ENCODE assay signal across 8 cellular contexts in the genomic region with DNA sequence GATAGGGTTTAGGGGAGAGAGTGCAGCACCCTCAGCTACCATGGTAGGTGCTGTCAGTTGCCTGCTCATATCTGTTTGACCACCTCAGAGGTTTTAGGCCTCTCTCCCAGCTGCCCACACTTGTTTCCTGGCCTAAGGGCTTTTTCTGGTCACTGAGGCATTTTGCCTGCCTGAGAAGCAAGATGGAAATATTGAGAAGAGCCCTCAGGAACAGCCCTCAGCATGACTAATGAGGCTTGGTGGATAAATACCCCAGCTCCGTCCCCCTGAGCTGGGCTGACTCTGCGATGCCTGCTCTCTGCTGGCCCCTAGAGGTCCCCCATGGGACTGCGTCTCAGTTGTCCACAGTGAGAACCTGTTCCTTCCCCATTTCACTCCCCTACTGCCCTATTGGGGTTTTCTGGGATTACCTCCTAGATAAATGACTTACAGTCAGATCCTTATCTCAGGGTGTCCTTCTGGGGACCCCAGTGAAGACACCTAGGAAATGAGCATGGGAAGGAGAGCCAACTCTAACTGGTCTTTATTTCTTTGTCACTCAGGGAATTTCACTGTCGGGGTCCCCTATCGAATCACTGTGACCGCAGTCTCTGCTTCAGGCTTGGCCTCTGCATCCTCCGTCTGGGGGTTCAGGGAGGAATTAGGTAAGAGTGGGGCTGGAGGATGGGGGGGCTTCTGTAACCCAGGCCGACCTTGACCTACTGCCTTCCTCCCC. TPM values are rescaled to one million over a fixed set of nuclear protein-coding genes. Genes with fewer than 3 reads are reported as not detected.
DNase-seq lines count a peak whose midpoint lies in the region; ATAC-seq and TF ChIP-seq lines count a peak whose summit lies in the region.

No MANE protein-coding gene starts in this region.

- H3K36me3 ChIP-seq in Caco-2 (ENCODE audit: control insufficient read depth, insufficient read depth, low read length) (no peaks in the 10 kb centered on the region), IMR-90 (ENCODE audit: control insufficient read depth, insufficient read depth, low read length) (no peaks in the 10 kb centered on the region), WERI-Rb-1 (peaks cover 4% of the 10 kb centered on the region; the same call in 1 of the 2 replicates), breast epithelium (no peaks in the 10 kb centered on the region), lung (ENCODE audit: control insufficient read depth in 2 of 2, insufficient read depth in 2 of 2, low read length in 2 of 2) (peaks cover 0 to 24% of the 10 kb centered on the region in 2 donors)

- H2BK15ac ChIP-seq in IMR-90 (ENCODE audit: low read depth, low read length) = no peak overlapping the region

- no peak overlapping the region for H2BK5ac ChIP-seq in IMR-90 (ENCODE audit: low read depth, low read length, poor library complexity, severe bottlenecking)

- H3K4me3 Mint-ChIP-seq in Caco-2 (ENCODE audit: unreplicated experiment) = no peak overlapping the region

- BruUV-seq in Caco-2 (replicated peaks; lab: Mats Ljungman, UMichigan) = no TSS peak
- BruUV-seq in IMR-90 (replicated peaks; lab: Mats Ljungman, UMichigan) = no TSS peak

- no peaks in the 10 kb centered on the region for H3K9me3 Mint-ChIP-seq in Caco-2 (ENCODE audit: unreplicated experiment)

- H3K9me3 ChIP-seq in Caco-2 (peaks cover 6% of the 10 kb centered on the region; the same call in 1 of the 2 replicates), IMR-90 (ENCODE audit: control insufficient read depth, insufficient read depth, low read length) (peaks cover 2% of the 10 kb centered on the region; the same call in 1 of the 2 replicates), WERI-Rb-1 (ENCODE audit: severe bottlenecking) (peaks cover 3% of the 10 kb centered on the region), breast epithelium (peaks cover 0 to 6% of the 10 kb centered on the region in 2 donors), lung (ENCODE audit: control insufficient read depth in 2 of 2, insufficient read depth in 1 of 2, low read length in 1 of 2) (peaks cover 0 to 5% of the 10 kb centered on the region in 2 donors)

- CTCF ChIA-PET in Caco-2 (lab: Charles Lee) (interaction anchor here (1.4 kb wide), 1 partner anchor 17 kb away, joined by 5 read pairs; the partner anchor contains the start of gene IL27RA), IMR-90 (lab: Yijun Ruan, JAX) (interaction anchor here (0.9 to 2.2 kb wide), 2 partner anchors 11 to 17 kb away, joined by 7 to 9 read pairs; partner anchors contain the start of gene IL27RA)

- H3K4me1 ChIP-seq in Caco-2 (no peaks in the 10 kb centered on the region), IMR-90 (ENCODE audit: control insufficient read depth, insufficient read depth, low read length) (no peaks in the 10 kb centered on the region), breast epithelium (no peaks in the 10 kb centered on the region), lung (ENCODE audit: control insufficient read depth in 2 of 2, insufficient read depth in 2 of 2, low read length in 2 of 2) (no peaks in the 10 kb centered on the region)

- no peak overlapping the region for H3K4ac ChIP-seq in IMR-90 (ENCODE audit: low read depth, low read length)

- no peak overlapping the region for H4K8ac ChIP-seq in IMR-90 (ENCODE audit: low read depth in 2 of 2, low read length in 2 of 2)

- DNase-seq in Caco-2 = peak in 1 of 2 experiments; percentile 71
- DNase-seq in IMR-90 = no peak
- peak; percentile 65 for DNase-seq in WERI-Rb-1
- DNase-seq in breast epithelium (ENCODE audit: low spot score in 2 of 2) = no peak
- peak; percentile 68 for DNase-seq in lung (ENCODE audit: low spot score)
- DNase-seq in stimulated activated CD8-positive, alpha-beta memory T cell treated with anti-CD3 and anti-CD28 coated beads, Interleukin-7, amount 100 ng/mL, for 4 hours (ENCODE audit: low read depth in 2 of 2) = peak; percentile 57 to 63

- no peak overlapping the region for H3K27ac ChIP-seq in IMR-90 (ENCODE audit: insufficient read depth, low read length)
- H3K27ac ChIP-seq in WERI-Rb-1 = no peak overlapping the region
- no peak overlapping the region for H3K27ac ChIP-seq in breast epithelium
- no peak overlapping the region for H3K27ac ChIP-seq in lung (ENCODE audit: low read depth in 1 of 2, low read length in 1 of 2)

- H2AK9ac ChIP-seq in IMR-90 (replicated peaks; ENCODE audit: low read depth, low read length, poor library complexity) = no peak overlapping the region

- no peak overlapping the region for H3K4me2 ChIP-seq in IMR-90 (ENCODE audit: low read depth, low read length)

- H4K5ac ChIP-seq in IMR-90 (ENCODE audit: low read depth, low read length) = no peak overlapping the region

- POLR2A ChIA-PET in Caco-2 (lab: Charles Lee) (no interaction called here), IMR-90 (lab: Charles Lee; ENCODE audit: unreplicated experiment) (no interaction called here)

- in situ Hi-C loops in IMR-90 (cut with MboI; ENCODE audit: low sequenced_read_pairs) = no loop called here

- H3K4me1 Mint-ChIP-seq in Caco-2 (ENCODE audit: low read depth, unreplicated experiment) = no peaks in the 10 kb centered on the region

- intact Hi-C loops in Caco-2 (cut with micrococcal nuclease; ENCODE audit: unreplicated experiment) = no loop called here
- intact Hi-C loops in IMR-90 (cut with micrococcal nuclease) = no loop called here
- intact Hi-C loops in breast epithelium (cut with DNase I; ENCODE audit: low total_unique reads) = no loop called here

- no peaks in the 10 kb centered on the region for H3K79me1 ChIP-seq in IMR-90 (ENCODE audit: low read depth in 1 of 2, low read length in 2 of 2)

- no peaks in the 10 kb centered on the region for H3K27me3 Mint-ChIP-seq in Caco-2 (ENCODE audit: insufficient read depth, unreplicated experiment)

- TF ChIP-seq CTCF in Caco-2 (IDR thresholded peaks at IDR 0.05; ENCODE audit: insufficient read depth in 1 of 2, low read depth in 1 of 2, low read length in 1 of 2, severe bottlenecking in 1 of 2, unreplicated experiment in 1 of 2) (peak; percentile 67 to 76), IMR-90 (conservative IDR thresholded peaks at IDR 0.05; ENCODE audit: low read depth, low read length) (peak; percentile 58), WERI-Rb-1 (IDR thresholded peaks at IDR 0.05; ENCODE audit: low read depth, low read length) (peak; percentile 93), breast epithelium (IDR thresholded peaks at IDR 0.05) (peak; percentile 44 to 56 (median 45)), lung (IDR thresholded peaks at IDR 0.05; ENCODE audit: control extremely low read depth, extremely low read depth) (peak; percentile 62)

- TF ChIP-seq RAD21 in IMR-90 (IDR thresholded peaks at IDR 0.05; ENCODE audit: low read length) = peak; percentile 46

- H3K9ac ChIP-seq in IMR-90 (ENCODE audit: low read depth, low read length) = no peak overlapping the region

- H2AK5ac ChIP-seq in IMR-90 (ENCODE audit: low read depth, low read length) = no peak overlapping the region

- H3K9me1 ChIP-seq in IMR-90 (ENCODE audit: insufficient read depth, low read length) = no peaks in the 10 kb centered on the region

- H2AFZ ChIP-seq in IMR-90 (replicated peaks; ENCODE audit: low read length, poor library complexity) = peak overlapping the region; percentile 75

- H3K18ac ChIP-seq in IMR-90 (ENCODE audit: low read depth, low read length) = no peak overlapping the region

- H2BK20ac ChIP-seq in IMR-90 (ENCODE audit: low read depth, low read length) = no peak overlapping the region

- H3K56ac ChIP-seq in IMR-90 (ENCODE audit: extremely low read depth, insufficient read depth, low read length) = no peak overlapping the region

- H4K20me1 ChIP-seq in IMR-90 (ENCODE audit: insufficient read depth, low read length) = no peaks in the 10 kb centered on the region

- H2BK120ac ChIP-seq in IMR-90 (ENCODE audit: low read depth, low read length) = no peak overlapping the region

- H3K4me3 ChIP-seq in Caco-2 (ENCODE audit: low read depth, low read length) = no peak overlapping the region
- no peak overlapping the region for H3K4me3 ChIP-seq in IMR-90 (ENCODE audit: insufficient read depth, low read depth, low read length)
- H3K4me3 ChIP-seq in WERI-Rb-1 (ENCODE audit: low read depth, low read length) = no peak overlapping the region
- no peak overlapping the region for H3K4me3 ChIP-seq in breast epithelium
- no peak overlapping the region for H3K4me3 ChIP-seq in lung

- H3K36me3 Mint-ChIP-seq in Caco-2 (ENCODE audit: insufficient read depth, unreplicated experiment) = peaks cover 7% of the 10 kb centered on the region

- WGBS in IMR-90 (ENCODE audit: extremely low coverage in 2 of 2, insufficient read length in 1 of 2), 2 experiments = no CpG with 5 or more reads among the region's 8 CpGs
- 77% methylated on average over 8 of the region's 8 CpGs for WGBS in lung, 2 donors

- H4K91ac ChIP-seq in IMR-90 (ENCODE audit: insufficient read depth, low read depth, low read length) = no peak overlapping the region

- dilution Hi-C loops in IMR-90 (cut with HindIII; ENCODE audit: low sequenced_read_pairs, unreplicated experiment) = no loop called here

- no peak overlapping the region for H3K23ac ChIP-seq in IMR-90 (ENCODE audit: low read depth, low read length)

- ATAC-seq in IMR-90 (ENCODE audit: low read depth) = peak; percentile 85
- ATAC-seq in lung (ENCODE audit: insufficient read depth, low FRiP score) = peak; percentile 72
- no peak for ATAC-seq in GM18511 (IDR thresholded peaks at IDR 0.05; ENCODE audit: unreplicated experiment)
- no peak for ATAC-seq in GM21526 (IDR thresholded peaks at IDR 0.05; ENCODE audit: low FRiP score, unreplicated experiment)

- no peaks in the 10 kb centered on the region for H3K27me3 ChIP-seq in Caco-2 (replicated peaks; ENCODE audit: control insufficient read depth, insufficient read depth, low read length)
- H3K27me3 ChIP-seq in IMR-90 (ENCODE audit: control insufficient read depth, insufficient read depth, low read length) = no peaks in the 10 kb centered on the region
- H3K27me3 ChIP-seq in WERI-Rb-1 (ENCODE audit: insufficient read depth, low read depth, severe bottlenecking) = no peaks in the 10 kb centered on the region
- H3K27me3 ChIP-seq in breast epithelium = no peaks in the 10 kb centered on the region
- H3K27me3 ChIP-seq in lung (ENCODE audit: control insufficient read depth, insufficient read depth) = no peaks in the 10 kb centered on the region

- H3K27ac Mint-ChIP-seq in Caco-2 (ENCODE audit: unreplicated experiment) = no peak overlapping the region

- TF ChIP-seq POLR2A in IMR-90 (IDR thresholded peaks at IDR 0.05; ENCODE audit: low read depth, low read length) (no peak), breast epithelium (IDR thresholded peaks at IDR 0.05) (no peak)

- no peak overlapping the region for H3K14ac ChIP-seq in IMR-90 (replicated peaks; ENCODE audit: low read depth, low read length)

RNA-seq across cellular contexts. Expression of gene PALM3, which starts 13.3 kb away (rescaled TPM):
- total RNA-seq in Caco-2 (2022) (25.9 TPM in 2 replicates), IMR-90 (2012; rRNA removed) (under 0.01 and 0.18 TPM in 2 replicates), breast epithelium (1 to 10 TPM in 2 of 3 donors, not detected in 1; 2.5 to 3.9 TPM), lung (10 to 100 TPM in 1 of 2 donors, under 1 TPM in 1; 0.71 to 14.3 TPM)
- polyA plus RNA-seq in IMR-90 (2012; rRNA removed) (0.52 and 0.84 TPM in 2 replicates), lung (10 to 100 TPM in 1 of 2 donors, 1 to 10 TPM in 1; 2.5 to 20.6 TPM)
- polyA plus RNA-seq in IMR-90 (2012; cell fraction: cytosol; rRNA removed) = 0.58 and 0.62 TPM in 2 replicates
- polyA plus RNA-seq in IMR-90 (2012; cell fraction: nucleus; rRNA removed; ENCODE audit: low replicate concordance) = 0.16 and 0.48 TPM in 2 replicates

RNA-seq across cellular contexts. Expression of gene IL27RA, which starts 17.0 kb away (rescaled TPM):
- total RNA-seq in Caco-2 (2022) = 4.7 and 5.6 TPM in 2 replicates
- 2.8 and 2.9 TPM in 2 replicates for total RNA-seq in IMR-90 (2012; rRNA removed)
- polyA plus RNA-seq in IMR-90 (2012; rRNA removed) = 4.7 and 5.1 TPM in 2 replicates
- polyA plus RNA-seq in IMR-90 (2012; cell fraction: cytosol; rRNA removed) = 4.8 and 5.1 TPM in 2 replicates
- 2.6 and 3.3 TPM in 2 replicates for polyA plus RNA-seq in IMR-90 (2012; cell fraction: nucleus; rRNA removed; ENCODE audit: low replicate concordance)
- total RNA-seq in breast epithelium = 10 to 100 TPM in 1 of 3 donors, 1 to 10 TPM in 2; 5.1 to 11.0 (median 5.2) TPM
- 10 to 100 TPM in 1 of 2 donors, 1 to 10 TPM in 1; 8.4 to 21.5 TPM for total RNA-seq in lung
- 10 to 100 TPM in 1 of 2 donors, 1 to 10 TPM in 1; 7.0 to 22.7 TPM for polyA plus RNA-seq in lung

RNA-seq across cellular contexts. Expression of gene RLN3, which starts 20.6 kb away (rescaled TPM):
- not detected in 2 replicates for total RNA-seq in Caco-2 (2022)
- total RNA-seq in IMR-90 (2012; rRNA removed) = not detected in 2 replicates
- not detected in 2 replicates for polyA plus RNA-seq in IMR-90 (2012; rRNA removed)
- polyA plus RNA-seq in IMR-90 (2012; cell fraction: cytosol; rRNA removed) = not detected in 2 replicates
- polyA plus RNA-seq in IMR-90 (2012; cell fraction: nucleus; rRNA removed; ENCODE audit: low replicate concordance) = not detected in 2 replicates
- not detected for total RNA-seq in breast epithelium
- under 1 TPM in 1 of 2 donors, not detected in 1; 0.52 TPM for total RNA-seq in lung
- under 1 TPM in 1 of 2 donors, not detected in 1; 0.50 TPM for polyA plus RNA-seq in lung

RNA-seq across cellular contexts. Expression of gene MISP3, which starts 24.0 kb away (rescaled TPM):
- total RNA-seq in Caco-2 (2022) = 5.2 TPM in 2 replicates
- total RNA-seq in IMR-90 (2012; rRNA removed) = under 0.01 TPM in 2 replicates
- polyA plus RNA-seq in IMR-90 (2012; rRNA removed) = 0.68 and 0.86 TPM in 2 replicates
- 1.1 and 2.2 TPM in 2 replicates for polyA plus RNA-seq in IMR-90 (2012; cell fraction: cytosol; rRNA removed)
- polyA plus RNA-seq in IMR-90 (2012; cell fraction: nucleus; rRNA removed; ENCODE audit: low replicate concordance) = 0.86 and 1.1 TPM in 2 replicates
- total RNA-seq in breast epithelium = 1 to 10 TPM; 4.6 to 6.4 (median 5.0) TPM
- total RNA-seq in lung = 10 to 100 TPM in 1 of 2 donors, 1 to 10 TPM in 1; 3.5 to 10.7 TPM
- polyA plus RNA-seq in lung = 10 to 100 TPM in 1 of 2 donors, 1 to 10 TPM in 1; 4.1 to 11.2 TPM

RNA-seq across cellular contexts. Expression of gene C19orf67, which starts 37.0 kb away (rescaled TPM):
- total RNA-seq in Caco-2 (2022) (not detected in 2 replicates), IMR-90 (2012; rRNA removed) (not detected in 2 replicates), breast epithelium (not detected), lung (1 to 10 TPM in 1 of 2 donors, under 1 TPM in 1; 0.37 to 1.0 TPM)
- polyA plus RNA-seq in IMR-90 (2012; rRNA removed) (not detected in 2 replicates), lung (under 1 TPM in 1 of 2 donors, not detected in 1; 0.38 TPM)
- not detected in 2 replicates for polyA plus RNA-seq in IMR-90 (2012; cell fraction: cytosol; rRNA removed)
- not detected in 2 replicates for polyA plus RNA-seq in IMR-90 (2012; cell fraction: nucleus; rRNA removed; ENCODE audit: low replicate concordance)

Comparison
In these comparisons a context has a peak if more than half of its experiments do, and no peak if none do; other contexts are left out.
1. DNase-seq: peak in WERI-Rb-1 (single experiment), lung (single experiment) and stimulated activated CD8-positive, alpha-beta memory T cell treated with anti-CD3 and anti-CD28 coated beads, Interleukin-7, amount 100 ng/mL, for 4 hours (2 of 2); none in IMR-90 (single experiment) and breast epithelium (0 of 2).
2. ATAC-seq: peak in IMR-90 (single experiment) and lung (single experiment); none in GM18511 (single experiment) and GM21526 (single experiment).
3. Peak in every context shown above with its lines, with median percentiles within 50 percentile points of each other: CTCF ChIP-seq.